Comparison of ENCODE assay signal across 8 cellular contexts in the genomic region with DNA sequence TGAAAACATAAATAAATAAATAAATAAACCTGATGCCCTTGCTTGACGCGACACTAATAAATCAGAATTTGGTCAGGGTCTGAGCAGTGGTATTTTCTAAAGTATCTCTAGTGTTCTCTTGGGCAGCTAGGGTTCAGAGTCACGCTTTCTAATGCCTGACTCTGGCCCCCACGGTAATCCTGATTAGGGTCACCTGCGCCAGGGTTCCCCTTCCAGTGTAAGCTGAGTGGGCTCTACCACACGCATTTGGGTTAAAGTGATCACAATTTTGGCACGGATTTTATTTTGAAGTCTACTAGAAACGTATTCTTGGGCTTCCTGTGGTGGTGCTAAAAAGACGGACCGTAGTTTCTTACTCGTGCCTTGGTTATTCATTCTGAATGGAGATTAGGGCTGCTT. TPM values are rescaled to one million over a fixed set of nuclear protein-coding genes. Genes with fewer than 3 reads are reported as not detected.
DNase-seq lines count a peak whose midpoint lies in the region; ATAC-seq and TF ChIP-seq lines count a peak whose summit lies in the region.

No MANE protein-coding gene starts in this region.

- no peaks in the 10 kb centered on the region for H3K9me3 Mint-ChIP-seq in activated naive CD4-positive, alpha-beta T cell treated with anti-CD3 and anti-CD28 coated beads, Interleukin-2, amount 50 U/mL, for 24 hours

- ATAC-seq in SK-N-SH treated with all-trans-retinoic acid at 6 μM for 48 hours = peak; percentile 38

- H3K36me3 Mint-ChIP-seq in activated naive CD4-positive, alpha-beta T cell treated with anti-CD3 and anti-CD28 coated beads, Interleukin-2, amount 50 U/mL, for 24 hours = peaks cover 6% of the 10 kb centered on the region

- DNase-seq in activated naive CD4-positive, alpha-beta T cell treated with Interleukin-2 at 50 U/mL for 16 hours = no peak
- DNase-seq in fibroblast of villous mesenchyme (ENCODE audit: low read depth) (no peak), retinal pigment epithelial cell (ENCODE audit: low read depth) (no peak), SHP77 treated with DMSO at 0.1 percent for 48 hours (lab: John Stamatoyannopoulos, UW) (no peak), caudate nucleus (lab: John Stamatoyannopoulos, UW) (no peak)
- no peak for DNase-seq in central memory CD4-positive, alpha-beta T cell

- peak overlapping the region; percentile 95 for H3K4me3 Mint-ChIP-seq in activated naive CD4-positive, alpha-beta T cell treated with anti-CD3 and anti-CD28 coated beads, Interleukin-2, amount 50 U/mL, for 24 hours

- no peaks in the 10 kb centered on the region for H3K27me3 Mint-ChIP-seq in activated naive CD4-positive, alpha-beta T cell treated with anti-CD3 and anti-CD28 coated beads, Interleukin-2, amount 50 U/mL, for 24 hours

- H3K4me3 ChIP-seq in fibroblast of villous mesenchyme (ENCODE audit: low read depth, low read length) (peak overlapping the region; percentile 86), retinal pigment epithelial cell (ENCODE audit: low read length) (peak overlapping the region; percentile 90)

- TF ChIP-seq CTCF in fibroblast of villous mesenchyme (IDR thresholded peaks at IDR 0.05; ENCODE audit: insufficient read depth, low read depth, low read length) = no peak
- no peak for TF ChIP-seq CTCF in retinal pigment epithelial cell (conservative IDR thresholded peaks at IDR 0.05; ENCODE audit: low read depth, low read length)

- peaks cover 28% of the 10 kb centered on the region for H3K4me1 Mint-ChIP-seq in activated naive CD4-positive, alpha-beta T cell treated with anti-CD3 and anti-CD28 coated beads, Interleukin-2, amount 50 U/mL, for 24 hours

- H3K27ac ChIP-seq in caudate nucleus (ENCODE audit: low read depth, low read length) = no peak overlapping the region

- peak overlapping the region; percentile 93 for H3K27ac Mint-ChIP-seq in activated naive CD4-positive, alpha-beta T cell treated with anti-CD3 and anti-CD28 coated beads, Interleukin-2, amount 50 U/mL, for 24 hours

TF ChIP-seq in SK-N-SH treated with all-trans-retinoic acid at 6 μM for 48 hours, 23 proteins besides CTCF, POLR2A, EP300 and RAD21:
- TF ChIP-seq ZFP30 (CRISPR knock-in tag; IDR thresholded peaks at IDR 0.05) (no peak), GLIS3 (CRISPR knock-in tag; IDR thresholded peaks at IDR 0.05) (no peak), BACH2 (CRISPR knock-in tag; IDR thresholded peaks at IDR 0.05; ENCODE audit: borderline replicate concordance) (no peak), ZNF565 (CRISPR knock-in tag; conservative IDR thresholded peaks at IDR 0.05; ENCODE audit: low read depth) (no peak), SNAI2 (CRISPR knock-in tag; IDR thresholded peaks at IDR 0.05) (no peak), ZNF8 (CRISPR knock-in tag; IDR thresholded peaks at IDR 0.05) (no peak), TCF4 (CRISPR knock-in tag; IDR thresholded peaks at IDR 0.05; ENCODE audit: borderline replicate concordance) (no peak), ISL1 (CRISPR knock-in tag; IDR thresholded peaks at IDR 0.05) (no peak), ZFP3 (CRISPR knock-in tag; IDR thresholded peaks at IDR 0.05) (no peak), RARB (CRISPR knock-in tag; IDR thresholded peaks at IDR 0.05) (no peak), ZNF70 (CRISPR knock-in tag; IDR thresholded peaks at IDR 0.05) (no peak), PPARA (CRISPR knock-in tag; IDR thresholded peaks at IDR 0.05; ENCODE audit: borderline replicate concordance) (no peak), OSR1 (CRISPR knock-in tag; IDR thresholded peaks at IDR 0.05) (no peak), ZC3H10 (CRISPR knock-in tag; IDR thresholded peaks at IDR 0.05) (no peak)
- TF ChIP-seq, protein P1, sequence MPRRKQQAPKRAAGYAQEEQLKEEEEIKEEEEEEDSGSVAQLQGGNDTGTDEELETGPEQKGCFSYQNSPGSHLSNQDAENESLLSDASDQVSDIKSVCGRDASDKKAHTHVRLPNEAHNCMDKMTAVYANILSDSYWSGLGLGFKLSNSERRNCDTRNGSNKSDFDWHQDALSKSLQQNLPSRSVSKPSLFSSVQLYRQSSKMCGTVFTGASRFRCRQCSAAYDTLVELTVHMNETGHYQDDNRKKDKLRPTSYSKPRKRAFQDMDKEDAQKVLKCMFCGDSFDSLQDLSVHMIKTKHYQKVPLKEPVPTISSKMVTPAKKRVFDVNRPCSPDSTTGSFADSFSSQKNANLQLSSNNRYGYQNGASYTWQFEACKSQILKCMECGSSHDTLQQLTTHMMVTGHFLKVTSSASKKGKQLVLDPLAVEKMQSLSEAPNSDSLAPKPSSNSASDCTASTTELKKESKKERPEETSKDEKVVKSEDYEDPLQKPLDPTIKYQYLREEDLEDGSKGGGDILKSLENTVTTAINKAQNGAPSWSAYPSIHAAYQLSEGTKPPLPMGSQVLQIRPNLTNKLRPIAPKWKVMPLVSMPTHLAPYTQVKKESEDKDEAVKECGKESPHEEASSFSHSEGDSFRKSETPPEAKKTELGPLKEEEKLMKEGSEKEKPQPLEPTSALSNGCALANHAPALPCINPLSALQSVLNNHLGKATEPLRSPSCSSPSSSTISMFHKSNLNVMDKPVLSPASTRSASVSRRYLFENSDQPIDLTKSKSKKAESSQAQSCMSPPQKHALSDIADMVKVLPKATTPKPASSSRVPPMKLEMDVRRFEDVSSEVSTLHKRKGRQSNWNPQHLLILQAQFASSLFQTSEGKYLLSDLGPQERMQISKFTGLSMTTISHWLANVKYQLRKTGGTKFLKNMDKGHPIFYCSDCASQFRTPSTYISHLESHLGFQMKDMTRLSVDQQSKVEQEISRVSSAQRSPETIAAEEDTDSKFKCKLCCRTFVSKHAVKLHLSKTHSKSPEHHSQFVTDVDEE (CRISPR knock-in tag; IDR thresholded peaks at IDR 0.05) = no peak
- TF ChIP-seq, protein P2, sequence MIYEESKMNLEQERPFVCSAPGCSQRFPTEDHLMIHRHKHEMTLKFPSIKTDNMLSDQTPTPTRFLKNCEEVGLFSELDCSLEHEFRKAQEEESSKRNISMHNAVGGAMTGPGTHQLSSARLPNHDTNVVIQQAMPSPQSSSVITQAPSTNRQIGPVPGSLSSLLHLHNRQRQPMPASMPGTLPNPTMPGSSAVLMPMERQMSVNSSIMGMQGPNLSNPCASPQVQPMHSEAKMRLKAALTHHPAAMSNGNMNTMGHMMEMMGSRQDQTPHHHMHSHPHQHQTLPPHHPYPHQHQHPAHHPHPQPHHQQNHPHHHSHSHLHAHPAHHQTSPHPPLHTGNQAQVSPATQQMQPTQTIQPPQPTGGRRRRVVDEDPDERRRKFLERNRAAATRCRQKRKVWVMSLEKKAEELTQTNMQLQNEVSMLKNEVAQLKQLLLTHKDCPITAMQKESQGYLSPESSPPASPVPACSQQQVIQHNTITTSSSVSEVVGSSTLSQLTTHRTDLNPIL (CRISPR knock-in tag; IDR thresholded peaks at IDR 0.05; ENCODE audit: low read depth) = no peak
- TF ChIP-seq, protein P3, sequence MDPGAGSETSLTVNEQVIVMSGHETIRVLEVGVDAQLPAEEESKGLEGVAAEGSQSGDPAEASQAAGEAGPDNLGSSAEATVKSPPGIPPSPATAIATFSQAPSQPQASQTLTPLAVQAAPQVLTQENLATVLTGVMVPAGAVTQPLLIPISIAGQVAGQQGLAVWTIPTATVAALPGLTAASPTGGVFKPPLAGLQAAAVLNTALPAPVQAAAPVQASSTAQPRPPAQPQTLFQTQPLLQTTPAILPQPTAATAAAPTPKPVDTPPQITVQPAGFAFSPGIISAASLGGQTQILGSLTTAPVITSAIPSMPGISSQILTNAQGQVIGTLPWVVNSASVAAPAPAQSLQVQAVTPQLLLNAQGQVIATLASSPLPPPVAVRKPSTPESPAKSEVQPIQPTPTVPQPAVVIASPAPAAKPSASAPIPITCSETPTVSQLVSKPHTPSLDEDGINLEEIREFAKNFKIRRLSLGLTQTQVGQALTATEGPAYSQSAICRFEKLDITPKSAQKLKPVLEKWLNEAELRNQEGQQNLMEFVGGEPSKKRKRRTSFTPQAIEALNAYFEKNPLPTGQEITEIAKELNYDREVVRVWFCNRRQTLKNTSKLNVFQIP (CRISPR knock-in tag; IDR thresholded peaks at IDR 0.05; ENCODE audit: borderline replicate concordance, low read depth) = no peak
- TF ChIP-seq, protein P4, sequence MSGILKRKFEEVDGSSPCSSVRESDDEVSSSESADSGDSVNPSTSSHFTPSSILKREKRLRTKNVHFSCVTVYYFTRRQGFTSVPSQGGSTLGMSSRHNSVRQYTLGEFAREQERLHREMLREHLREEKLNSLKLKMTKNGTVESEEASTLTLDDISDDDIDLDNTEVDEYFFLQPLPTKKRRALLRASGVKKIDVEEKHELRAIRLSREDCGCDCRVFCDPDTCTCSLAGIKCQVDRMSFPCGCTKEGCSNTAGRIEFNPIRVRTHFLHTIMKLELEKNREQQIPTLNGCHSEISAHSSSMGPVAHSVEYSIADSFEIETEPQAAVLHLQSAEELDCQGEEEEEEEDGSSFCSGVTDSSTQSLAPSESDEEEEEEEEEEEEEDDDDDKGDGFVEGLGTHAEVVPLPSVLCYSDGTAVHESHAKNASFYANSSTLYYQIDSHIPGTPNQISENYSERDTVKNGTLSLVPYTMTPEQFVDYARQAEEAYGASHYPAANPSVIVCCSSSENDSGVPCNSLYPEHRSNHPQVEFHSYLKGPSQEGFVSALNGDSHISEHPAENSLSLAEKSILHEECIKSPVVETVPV (CRISPR knock-in tag; IDR thresholded peaks at IDR 0.05) = no peak

RNA-seq across cellular contexts. Expression of a gene that starts 0.7 kb away (rescaled TPM):
- 47.7 and 51.0 TPM in 2 replicates for total RNA-seq in fibroblast of villous mesenchyme
